In genomic region chr1:225655509-225656258, GRCh38 we compare ENCODE assay signal across 8 cellular contexts. TPM values are rescaled to one million over a fixed set of nuclear protein-coding genes. Genes with fewer than 3 reads are reported as not detected.
DNase-seq lines count a peak whose midpoint lies in the region; ATAC-seq lines count a peak whose summit lies in the region.

No MANE protein-coding gene starts in this region.

- in situ Hi-C loops in G401 (cut with HindIII; ENCODE audit: low sequenced_read_pairs): no loop called here

- ATAC-seq in GM19324 (IDR thresholded peaks at IDR 0.05; ENCODE audit: low FRiP score, unreplicated experiment): no peak
- no peak for ATAC-seq in GM18520 (IDR thresholded peaks at IDR 0.05; ENCODE audit: unreplicated experiment)

- DNase-seq in G401 (ENCODE audit: low spot score) (peak; percentile 23), NCI-H2196 treated with DMSO at 0.1 percent for 48 hours (lab: John Stamatoyannopoulos, UW; ENCODE audit: unreplicated experiment) (peak; percentile 79), dedifferentiated amniotic fluid mesenchymal stem cell (ENCODE audit: extremely low spot score) (peak; percentile 98), mucosa of gallbladder (ENCODE audit: low spot score) (peak; percentile 30), occipital lobe (lab: John Stamatoyannopoulos, UW) (no peak)
- no peak for DNase-seq in activated CD8-positive, alpha-beta memory T cell treated with anti-CD3 and anti-CD28 coated beads, Interleukin-2, amount 50 U/mL, for 48 hours

RNA-seq across cellular contexts. Expression of gene ENAH, which starts 2.8 kb away (rescaled TPM):
- total RNA-seq in G401 (2014; rRNA removed; shearing (Covaris generic)): 46.0 and 90.0 TPM in 2 replicates
- total RNA-seq in mucosa of gallbladder: 258 TPM
- total RNA-seq in occipital lobe: 73.5 TPM

Comparison
In these comparisons a context has a peak if more than half of its experiments do, and no peak if none do; other contexts are left out.
1. DNase-seq: peak in G401 (single experiment), NCI-H2196 treated with DMSO at 0.1 percent for 48 hours (single experiment), dedifferentiated amniotic fluid mesenchymal stem cell (single experiment) and mucosa of gallbladder (single experiment); none in activated CD8-positive, alpha-beta memory T cell treated with anti-CD3 and anti-CD28 coated beads, Interleukin-2, amount 50 U/mL, for 48 hours (single experiment) and occipital lobe (single experiment).